In the genomic region with DNA sequence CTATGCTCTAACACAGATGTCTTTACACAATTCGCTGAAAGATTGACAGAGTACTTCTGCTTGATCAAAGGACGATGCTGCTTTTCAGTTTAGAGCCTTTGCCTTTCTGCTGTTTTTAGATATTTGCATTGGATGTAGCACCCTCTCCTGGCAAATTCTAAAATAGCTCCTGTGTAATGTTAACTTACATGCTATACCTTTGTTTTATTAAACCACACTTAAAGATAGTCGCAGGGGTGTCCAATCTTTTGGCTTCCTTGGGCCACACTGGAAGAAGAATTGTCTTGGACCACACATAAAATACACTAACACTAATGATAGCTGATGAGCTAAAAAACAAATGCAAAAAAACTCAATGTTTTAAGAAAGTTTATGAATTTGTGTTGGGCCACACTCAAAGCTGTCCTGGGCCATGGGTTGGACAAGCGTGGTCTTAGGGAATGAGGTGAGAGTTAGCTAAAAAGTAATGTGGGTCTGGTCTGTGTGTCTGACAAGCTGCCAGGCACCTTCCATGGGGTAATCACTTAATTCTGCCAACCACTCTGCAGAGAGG, we compare ENCODE assay signal across 8 cellular contexts.
DNase-seq lines count a peak whose midpoint lies in the region; ATAC-seq and TF ChIP-seq lines count a peak whose summit lies in the region.

No MANE protein-coding gene starts in this region.

- peak; percentile 59 for ATAC-seq in stimulated activated effector memory CD8-positive, alpha-beta T cell treated with anti-CD3 and anti-CD28 coated beads, Interleukin-12 subunit alpha, Interleukin-12 subunit beta, amount 100 ng/mL, for 72 hours
- no peak for ATAC-seq in GM18519 (IDR thresholded peaks at IDR 0.05; ENCODE audit: low FRiP score, unreplicated experiment)

- H3K27me3 Mint-ChIP-seq in brain = peaks cover 3% of the 10 kb centered on the region

- peak; percentile 74 to 80 for TF ChIP-seq CTCF in brain (conservative IDR thresholded peaks at IDR 0.05)

- DNase-seq in NCI-H510A treated with DMSO at 0.1 percent for 48 hours (lab: John Stamatoyannopoulos, UW) (peak; percentile 52), NCI-H510A (lab: John Stamatoyannopoulos, UW) (no peak), HEK293T (ENCODE audit: extremely low spot score) (peak; percentile 43), NCI-H82 (lab: John Stamatoyannopoulos, UW) (peak; percentile 62), iPS-NIHi7 (ENCODE audit: extremely low spot score) (peak; percentile 51)
- peak in 1 of 2 donors; percentile 54 for DNase-seq in stimulated activated effector memory CD8-positive, alpha-beta T cell treated with anti-CD3 and anti-CD28 coated beads, Interleukin-12 subunit alpha, Interleukin-12 subunit beta, amount 100 ng/mL, for 72 hours (ENCODE audit: low spot score in 2 of 2)

- H3K4me3 Mint-ChIP-seq in brain = no peak overlapping the region
- no peak overlapping the region for H3K4me3 Mint-ChIP-seq in stimulated activated effector memory CD8-positive, alpha-beta T cell treated with anti-CD3 and anti-CD28 coated beads, Interleukin-12 subunit alpha, Interleukin-12 subunit beta, amount 100 ng/mL, for 72 hours

- H3K36me3 Mint-ChIP-seq in brain = peaks cover 12% of the 10 kb centered on the region
- H3K36me3 Mint-ChIP-seq in stimulated activated effector memory CD8-positive, alpha-beta T cell treated with anti-CD3 and anti-CD28 coated beads, Interleukin-12 subunit alpha, Interleukin-12 subunit beta, amount 100 ng/mL, for 72 hours = peaks cover 51% of the 10 kb centered on the region

- CTCF ChIA-PET in HEK293T (lab: Yijun Ruan, JAX) = interaction anchor here (0.6 to 1.3 kb wide), 6 partner anchors 22 to 309 kb away, joined by 3 to 8 read pairs (median 3); a partner anchor contains a TSS

- POLR2A ChIA-PET in HEK293T (lab: Yijun Ruan, JAX) = interaction anchor here (1.0 kb wide), 1 partner anchor 403 kb away, joined by 3 read pairs; no protein-coding TSS in a partner anchor

- no peaks in the 10 kb centered on the region for H3K4me1 Mint-ChIP-seq in brain
- H3K4me1 Mint-ChIP-seq in stimulated activated effector memory CD8-positive, alpha-beta T cell treated with anti-CD3 and anti-CD28 coated beads, Interleukin-12 subunit alpha, Interleukin-12 subunit beta, amount 100 ng/mL, for 72 hours = peaks cover 5% of the 10 kb centered on the region

- H3K27ac Mint-ChIP-seq in brain = peak overlapping the region in 4 of 5 experiments; percentile 17 to 86 (median 60)
- H3K27ac Mint-ChIP-seq in stimulated activated effector memory CD8-positive, alpha-beta T cell treated with anti-CD3 and anti-CD28 coated beads, Interleukin-12 subunit alpha, Interleukin-12 subunit beta, amount 100 ng/mL, for 72 hours = no peak overlapping the region

- no peaks in the 10 kb centered on the region for H3K9me3 Mint-ChIP-seq in brain
- H3K9me3 Mint-ChIP-seq in stimulated activated effector memory CD8-positive, alpha-beta T cell treated with anti-CD3 and anti-CD28 coated beads, Interleukin-12 subunit alpha, Interleukin-12 subunit beta, amount 100 ng/mL, for 72 hours = no peaks in the 10 kb centered on the region

TF ChIP-seq in HEK293T, 16 proteins besides CTCF, POLR2A, EP300 and RAD21:
- TF ChIP-seq HDGF (IDR thresholded peaks at IDR 0.05; ENCODE audit: borderline replicate concordance) (no peak), NFRKB (IDR thresholded peaks at IDR 0.05) (no peak), SP1 (IDR thresholded peaks at IDR 0.05) (no peak), ELF4 (IDR thresholded peaks at IDR 0.05) (no peak), ZNF384 (IDR thresholded peaks at IDR 0.05) (peak; percentile 40; the same call in 1 of the 2 replicates), BHLHE40 (IDR thresholded peaks at IDR 0.05; ENCODE audit: borderline replicate concordance) (no peak), L3MBTL2 (conservative IDR thresholded peaks at IDR 0.05) (no peak)
- TF ChIP-seq, protein P1, sequence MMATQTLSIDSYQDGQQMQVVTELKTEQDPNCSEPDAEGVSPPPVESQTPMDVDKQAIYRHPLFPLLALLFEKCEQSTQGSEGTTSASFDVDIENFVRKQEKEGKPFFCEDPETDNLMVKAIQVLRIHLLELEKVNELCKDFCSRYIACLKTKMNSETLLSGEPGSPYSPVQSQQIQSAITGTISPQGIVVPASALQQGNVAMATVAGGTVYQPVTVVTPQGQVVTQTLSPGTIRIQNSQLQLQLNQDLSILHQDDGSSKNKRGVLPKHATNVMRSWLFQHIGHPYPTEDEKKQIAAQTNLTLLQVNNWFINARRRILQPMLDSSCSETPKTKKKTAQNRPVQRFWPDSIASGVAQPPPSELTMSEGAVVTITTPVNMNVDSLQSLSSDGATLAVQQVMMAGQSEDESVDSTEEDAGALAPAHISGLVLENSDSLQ (IDR thresholded peaks at IDR 0.05) = peak; percentile 50; the same call in 1 of the 2 replicates
